1 cellular context compared by ENCODE assay signal in genomic region chr15:26615188-26615926, GRCh38.
TF ChIP-seq lines count a peak whose summit lies in the region.

No MANE protein-coding gene starts in this region.

TF ChIP-seq in H1, 55 proteins besides CTCF, POLR2A, EP300 and RAD21 (continued from another document):
- TF ChIP-seq FOSL1 (IDR thresholded peaks at IDR 0.05; ENCODE audit: insufficient read depth, low read depth, low read length), result no peak
- TF ChIP-seq NANOG (IDR thresholded peaks at IDR 0.05; ENCODE audit: insufficient read depth, low read depth, low read length, poor library complexity, severe bottlenecking), result no peak
